In genomic region chr2:233355916-233356315, GRCh38 we compare ENCODE assay signal across 11 cellular contexts. TPM values are rescaled to one million over a fixed set of nuclear protein-coding genes. Genes with fewer than 3 reads are reported as not detected.
A peak's percentile ranks its signal among the peaks of the same experiment; 100 is the strongest.
DNase-seq lines count a peak whose midpoint lies in the region; TF ChIP-seq lines count a peak whose summit lies in the region.
"Had no signal": no experiment of that assay in that cellular context is flagged by ENCODE, and none has a peak within 500 bp of the region (broad histone marks: within the 10 kb centered on the region; RNA-seq: fewer than 3 reads in every experiment).

No MANE protein-coding gene starts in this region.

- BruUV-seq in A673 (replicated peaks; lab: Mats Ljungman, UMichigan): TSS peak; percentile 66

- in situ Hi-C loops in GM13977 (cut with MboI; ENCODE audit: low pct_unique_long_range_greater_than_20kb, low sequenced_read_pairs, unreplicated experiment): no loop called here

- intact Hi-C loops in A673 (cut with micrococcal nuclease; ENCODE audit: unreplicated experiment): loop anchor here (2.0 kb wide), 1 partner anchor 87 kb away; no protein-coding TSS in a partner anchor
- intact Hi-C loops in activated T-helper 2 cell treated with anti-CD3 and anti-CD28 coated beads, Interferon-gamma antibody, Interleukin-2, Interleukin-4, amounts not matched to agents 10 μg/mL and 5 μg/mL and 100 μg/mL, durations not matched to agents 14 hours and 24 hours and 36 hours (cut with micrococcal nuclease): loop anchor here (5.0 kb wide), 2 partner anchors 61 to 86 kb away; no protein-coding TSS in a partner anchor

- no peak for TF ChIP-seq POLR2A in suprapubic skin (IDR thresholded peaks at IDR 0.05)

- peaks cover 17% of the 10 kb centered on the region for H3K36me3 ChIP-seq in A673 (ENCODE audit: insufficient read depth, low read length, poor library complexity, severe bottlenecking)
- no peaks in the 10 kb centered on the region for H3K36me3 ChIP-seq in muscle layer of duodenum (ENCODE audit: control insufficient read depth in 1 of 2, insufficient read depth in 2 of 2, low read length in 2 of 2)
- H3K36me3 ChIP-seq in suprapubic skin: no peaks in the 10 kb centered on the region

- H3K27ac ChIP-seq in A673 (ENCODE audit: low read depth, low read length, poor library complexity, severe bottlenecking): no peak overlapping the region
- no peak overlapping the region for H3K27ac ChIP-seq in muscle layer of duodenum (ENCODE audit: low read length)
- H3K27ac ChIP-seq in suprapubic skin: no peak overlapping the region

- H3K36me3 Mint-ChIP-seq in activated T-helper 2 cell treated with anti-CD3 and anti-CD28 coated beads, Interferon-gamma antibody, Interleukin-2, Interleukin-4, amounts not matched to agents 10 μg/mL and 5 μg/mL and 100 μg/mL, durations not matched to agents 14 hours and 24 hours and 36 hours (ENCODE audit: low read depth): peaks cover 38% of the 10 kb centered on the region

- H3K4me3 Mint-ChIP-seq in activated T-helper 2 cell treated with anti-CD3 and anti-CD28 coated beads, Interferon-gamma antibody, Interleukin-2, Interleukin-4, amounts not matched to agents 10 μg/mL and 5 μg/mL and 100 μg/mL, durations not matched to agents 14 hours and 24 hours and 36 hours (ENCODE audit: low read depth): peak overlapping the region; percentile 83

- no peaks in the 10 kb centered on the region for H3K27me3 Mint-ChIP-seq in activated T-helper 2 cell treated with anti-CD3 and anti-CD28 coated beads, Interferon-gamma antibody, Interleukin-2, Interleukin-4, amounts not matched to agents 10 μg/mL and 5 μg/mL and 100 μg/mL, durations not matched to agents 14 hours and 24 hours and 36 hours (ENCODE audit: low read depth)

- H3K9me3 ChIP-seq in A673 (ENCODE audit: low read depth, low read length, poor library complexity, severe bottlenecking) (no peaks in the 10 kb centered on the region), muscle layer of duodenum (ENCODE audit: control insufficient read depth in 1 of 2, low read length in 2 of 2) (no peaks in the 10 kb centered on the region), suprapubic skin (no peaks in the 10 kb centered on the region)

- H3K27me3 ChIP-seq in A673 (replicated peaks; ENCODE audit: insufficient read depth, low read depth, low read length, poor library complexity) (no peaks in the 10 kb centered on the region), muscle layer of duodenum (ENCODE audit: low read depth, low read length) (no peaks in the 10 kb centered on the region), suprapubic skin (no peaks in the 10 kb centered on the region)

- peaks cover 58% of the 10 kb centered on the region for H3K4me1 Mint-ChIP-seq in activated T-helper 2 cell treated with anti-CD3 and anti-CD28 coated beads, Interferon-gamma antibody, Interleukin-2, Interleukin-4, amounts not matched to agents 10 μg/mL and 5 μg/mL and 100 μg/mL, durations not matched to agents 14 hours and 24 hours and 36 hours (ENCODE audit: low read depth)

- H3K4me1 ChIP-seq in A673 (ENCODE audit: insufficient read depth, low read length, poor library complexity, severe bottlenecking) (peaks cover 38% of the 10 kb centered on the region), muscle layer of duodenum (ENCODE audit: control insufficient read depth in 1 of 2, insufficient read depth in 2 of 2, low read length in 2 of 2) (peaks cover 5 to 32% of the 10 kb centered on the region in 2 donors), suprapubic skin (peaks cover 29% of the 10 kb centered on the region)

- CTCF ChIA-PET in A673 (lab: Charles Lee): no interaction called here

- no peak for DNase-seq in A673 (ENCODE audit: low spot score)
- peak; percentile 19 for DNase-seq in GM13977 (ENCODE audit: low spot score)
- no peak for DNase-seq in activated T-helper 2 cell treated with anti-CD3 and anti-CD28 coated beads, Interferon-gamma antibody, Interleukin-2, Interleukin-4, amounts not matched to agents 10 μg/mL and 5 μg/mL and 100 μg/mL, durations not matched to agents 14 hours and 24 hours and 36 hours (ENCODE audit: low spot score)
- DNase-seq in NOMO-1 treated with dmso at 0.1 percent for 144 hours (lab: John Stamatoyannopoulos, UW; ENCODE audit: unreplicated experiment): no peak
- DNase-seq in NOMO-1 treated with DMSO at 0.1 percent for 48 hours (lab: John Stamatoyannopoulos, UW; ENCODE audit: unreplicated experiment): no peak
- no peak for DNase-seq in NCI-H748 treated with DMSO at 0.1 percent for 48 hours (lab: John Stamatoyannopoulos, UW)
- no peak for DNase-seq in suprapubic skin (ENCODE audit: low spot score in 2 of 2)
- DNase-seq: OCI-M1; stimulated activated CD4-positive, alpha-beta T cell treated with anti-CD3 and anti-CD28 coated beads, Interleukin-12 subunit alpha, Interleukin-12 subunit beta, amount 100 ng/mL, for 4 hours had no signal

- H3K9me3 Mint-ChIP-seq in activated T-helper 2 cell treated with anti-CD3 and anti-CD28 coated beads, Interferon-gamma antibody, Interleukin-2, Interleukin-4, amounts not matched to agents 10 μg/mL and 5 μg/mL and 100 μg/mL, durations not matched to agents 14 hours and 24 hours and 36 hours: no peaks in the 10 kb centered on the region

- no peak overlapping the region for H3K27ac Mint-ChIP-seq in activated T-helper 2 cell treated with anti-CD3 and anti-CD28 coated beads, Interferon-gamma antibody, Interleukin-2, Interleukin-4, amounts not matched to agents 10 μg/mL and 5 μg/mL and 100 μg/mL, durations not matched to agents 14 hours and 24 hours and 36 hours

- 85% methylated on average over 10 of the region's 10 CpGs for WGBS in suprapubic skin

- H3K4me3 ChIP-seq in A673 (ENCODE audit: low read depth, low read length, poor library complexity, severe bottlenecking) (peak overlapping the region; percentile 61), muscle layer of duodenum (ENCODE audit: low read depth in 1 of 2, low read length in 2 of 2) (peak overlapping the region; percentile 85 to 86), suprapubic skin (no peak overlapping the region)

- no peak for TF ChIP-seq CTCF in A673 (conservative IDR thresholded peaks at IDR 0.05; ENCODE audit: low read depth, low read length)
- TF ChIP-seq CTCF in GM13977 (IDR thresholded peaks at IDR 0.05; ENCODE audit: extremely low read depth, insufficient read depth, missing control alignments): no peak
- TF ChIP-seq CTCF in suprapubic skin (IDR thresholded peaks at IDR 0.05): no peak

- no peak for TF ChIP-seq EP300 in suprapubic skin (IDR thresholded peaks at IDR 0.05)

- POLR2A ChIA-PET in A673 (lab: Charles Lee; ENCODE audit: low non-redundant PET): no interaction called here

RNA-seq across cellular contexts. Expression of gene DGKD, which starts 1.6 kb away (rescaled TPM):
- total RNA-seq in A673 (2021) (106 and 128 TPM in 2 replicates), suprapubic skin (10 to 100 TPM in 2 of 4 donors, 1 to 10 TPM in 2; 7.0 to 55.4 (median 10.9) TPM)
- 52.3 and 58.3 TPM in 2 replicates for total RNA-seq in activated T-helper 2 cell treated with anti-CD3 and anti-CD28 coated beads, Interferon-gamma antibody, Interleukin-2, Interleukin-4, amounts not matched to agents 10 μg/mL and 5 μg/mL and 100 μg/mL, durations not matched to agents 14 hours and 24 hours and 36 hours

RNA-seq across cellular contexts. Expression of gene SAG, which starts 48.3 kb away (rescaled TPM):
- total RNA-seq in A673 (2021): 1.3 and 2.4 TPM in 2 replicates
- 0.05 TPM in 1 of 2 replicates, not detected in the other for total RNA-seq in activated T-helper 2 cell treated with anti-CD3 and anti-CD28 coated beads, Interferon-gamma antibody, Interleukin-2, Interleukin-4, amounts not matched to agents 10 μg/mL and 5 μg/mL and 100 μg/mL, durations not matched to agents 14 hours and 24 hours and 36 hours
- not detected for total RNA-seq in suprapubic skin
- total RNA-seq: M059J had no signal
